In the genomic region with DNA sequence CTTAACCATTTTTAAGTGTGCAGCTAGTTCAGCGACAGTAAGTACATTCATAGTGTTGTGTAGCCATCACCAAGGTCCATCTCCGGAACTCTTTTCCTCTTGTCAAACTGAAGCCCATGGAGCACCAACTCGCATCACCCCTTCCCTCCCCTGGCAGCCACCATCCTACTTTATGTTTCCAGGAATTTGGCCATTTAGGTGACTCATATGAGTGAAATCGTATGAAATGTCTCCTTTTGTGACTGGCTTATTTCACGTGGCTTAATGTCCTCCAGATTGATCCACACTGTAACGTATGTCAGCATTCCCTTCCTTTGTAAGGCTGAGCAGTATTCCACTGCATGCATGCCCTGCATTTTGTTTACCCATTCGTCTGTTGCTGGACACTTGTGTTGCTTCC, we compare ENCODE assay signal across 9 cellular contexts. TPM values are rescaled to one million over a fixed set of nuclear protein-coding genes. Genes with fewer than 3 reads are reported as not detected.
A peak's percentile ranks its signal among the peaks of the same experiment; 100 is the strongest.
DNase-seq lines count a peak whose midpoint lies in the region; ATAC-seq and TF ChIP-seq lines count a peak whose summit lies in the region.
"Had no signal": no experiment of that assay in that cellular context is flagged by ENCODE, and none has a peak within 500 bp of the region (broad histone marks: within the 10 kb centered on the region; RNA-seq: fewer than 3 reads in every experiment).

No MANE protein-coding gene starts in this region.

- peak overlapping the region; percentile 88 for H3K4me3 ChIP-seq in fibroblast of villous mesenchyme (ENCODE audit: low read depth, low read length)
- H3K4me3 ChIP-seq in gastrocnemius medialis = peak overlapping the region in 2 of 4 donors; percentile 17 to 55
- H3K4me3 ChIP-seq in lower lobe of right lung = no peak overlapping the region

- H3K27ac Mint-ChIP-seq in T-cell = no peak overlapping the region

- intact Hi-C loops in gastrocnemius medialis (cut with DNase I; ENCODE audit: low total_unique reads) (no loop called here), lower lobe of right lung (cut with DNase I) (no loop called here)

- peak overlapping the region; percentile 21 to 71 (median 25) for H3K4me3 Mint-ChIP-seq in T-cell

- H3K27me3 ChIP-seq in gastrocnemius medialis (peaks cover 21 to 53% (median 32%) of the 10 kb centered on the region in 3 donors), lower lobe of right lung (ENCODE audit: low read depth) (peaks cover 35% of the 10 kb centered on the region)

- CTCF ChIA-PET in T-cell (lab: Charles Lee) = no interaction called here

- no peaks in the 10 kb centered on the region for H3K9me3 ChIP-seq in gastrocnemius medialis
- H3K9me3 ChIP-seq in lower lobe of right lung = peaks cover 6% of the 10 kb centered on the region

- H3K4me1 Mint-ChIP-seq in T-cell = peaks cover 2 to 14% (median 6%) of the 10 kb centered on the region in 3 donors

- TF ChIP-seq CTCF in fibroblast of villous mesenchyme (IDR thresholded peaks at IDR 0.05; ENCODE audit: insufficient read depth, low read depth, low read length) (no peak), gastrocnemius medialis (IDR thresholded peaks at IDR 0.05 in 4 of 5, conservative IDR thresholded peaks at IDR 0.05 in 1 of 5) (no peak), lower lobe of right lung (IDR thresholded peaks at IDR 0.05) (no peak)

- H3K9me3 Mint-ChIP-seq in T-cell = peaks cover 8 to 25% (median 18%) of the 10 kb centered on the region in 3 donors

- in situ Hi-C loops in gastrocnemius medialis (cut with MboI; ENCODE audit: low sequenced_read_pairs in 4 of 4) = loop anchor here in 3 of 4 donors (10.0 to 25.0 kb wide), 2 partner anchors 136 to 138 kb away; no protein-coding TSS in a partner anchor

- TF ChIP-seq POLR2A in gastrocnemius medialis (IDR thresholded peaks at IDR 0.05) = no peak

- DNase-seq in ELF-1 (ENCODE audit: low read depth, low spot score) = peak; percentile 1
- no peak for DNase-seq in T-cell
- DNase-seq in fibroblast of villous mesenchyme (ENCODE audit: low read depth) = peak; percentile 83
- peak in 1 of 2 donors; percentile 0 for DNase-seq in gastrocnemius medialis
- DNase-seq in lower lobe of right lung = no peak
- no peak for DNase-seq in COR-L47 (lab: John Stamatoyannopoulos, UW)
- DNase-seq: NCI-H2171 had no signal

- peaks cover 10% of the 10 kb centered on the region for H3K36me3 Mint-ChIP-seq in T-cell

- H3K27ac ChIP-seq in gastrocnemius medialis (peak overlapping the region; percentile 34 to 83 (median 55)), lower lobe of right lung (no peak overlapping the region)

- peaks cover 27 to 53% of the 10 kb centered on the region in 2 donors for H3K27me3 Mint-ChIP-seq in T-cell

- H3K36me3 ChIP-seq in gastrocnemius medialis = no peaks in the 10 kb centered on the region
- H3K36me3 ChIP-seq in lower lobe of right lung = no peaks in the 10 kb centered on the region

- H3K4me1 ChIP-seq in gastrocnemius medialis (no peaks in the 10 kb centered on the region), lower lobe of right lung (no peaks in the 10 kb centered on the region)

- no peak for ATAC-seq in T-cell (replicated peaks in 1 of 4)
- no peak for ATAC-seq in gastrocnemius medialis
- ATAC-seq in lower lobe of right lung = no peak
- no peak for ATAC-seq in HG03457 (IDR thresholded peaks at IDR 0.05; ENCODE audit: unreplicated experiment)
- no peak for ATAC-seq in HG02852 (IDR thresholded peaks at IDR 0.05; ENCODE audit: unreplicated experiment)

- POLR2A ChIA-PET in T-cell (lab: Charles Lee) = no interaction called here

RNA-seq across cellular contexts. Expression of gene COL6A2, which starts 2.5 kb away (rescaled TPM):
- total RNA-seq in T-cell = 10 to 100 TPM; 33.8 to 85.2 (median 60.7) TPM
- 487 and 812 TPM in 2 replicates for total RNA-seq in fibroblast of villous mesenchyme
- 100 to 1,000 TPM in 2 of 4 donors, 10 to 100 TPM in 2; 44.0 to 141 (median 88.4) TPM for total RNA-seq in gastrocnemius medialis
- total RNA-seq in lower lobe of right lung = 227 TPM

RNA-seq across cellular contexts. Expression of gene FTCD, which starts 55.0 kb away (rescaled TPM):
- total RNA-seq in T-cell (1 to 10 TPM in 3 of 5 donors, under 1 TPM in 1, not detected in 1; 0.95 to 6.1 (median 2.5) TPM), fibroblast of villous mesenchyme (under 0.01 and 0.43 TPM in 2 replicates), gastrocnemius medialis (under 1 TPM in 2 of 4 donors, not detected in 2; 0.33 to 0.95 TPM), lower lobe of right lung (1.5 TPM)

Comparison
In these comparisons a context has a peak if more than half of its experiments do, and no peak if none do; other contexts are left out.
1. DNase-seq: peak in ELF-1 (single experiment) and fibroblast of villous mesenchyme (single experiment); none in T-cell (0 of 34), lower lobe of right lung (single experiment) and COR-L47 (single experiment).